Comparison of ENCODE assay signal across 26 cellular contexts in genomic region chr5:141994737-141995136, GRCh38. TPM values are rescaled to one million over a fixed set of nuclear protein-coding genes. Genes with fewer than 3 reads are reported as not detected.
"Had no signal": no experiment of that assay in that cellular context is flagged by ENCODE, and none has a peak within 500 bp of the region (broad histone marks: within the 10 kb centered on the region; RNA-seq: fewer than 3 reads in every experiment).

No MANE protein-coding gene starts in this region.

- DNase-seq: activated CD4-positive, alpha-beta memory T cell treated with anti-CD3 and anti-CD28 coated beads, Interleukin-2, amount 10 ng/mL, durations not matched to agents 7 days and 5 days; activated CD4-positive, alpha-beta T cell treated with anti-CD3 and anti-CD28 coated beads, Interleukin-2, amount 10 ng/mL, durations not matched to agents 24 days and 14 days; activated CD4-positive, CD25-positive, alpha-beta regulatory T cell; activated effector memory CD4-positive, alpha-beta T cell treated with anti-CD3 and anti-CD28 coated beads, Interleukin-2, amount 50 U/mL, for 16 hours; activated naive CD4-positive, alpha-beta T cell treated with anti-CD3 and anti-CD28 coated beads, Interleukin-2, amount 10 ng/mL, durations not matched to agents 7 days and 5 days; activated T-cell treated with anti-CD3 and anti-CD28 coated beads, Interleukin-2, amount 50 U/mL, for 72 hours; aorta; brain microvascular endothelial cell; caudate nucleus; esophagus squamous epithelium; gastrocnemius medialis; hypothalamus; left ventricle myocardium superior; mammary epithelial cell; naive thymus-derived CD8-positive, alpha-beta T cell; ovary; stimulated activated CD4-positive, alpha-beta T cell treated with anti-CD3 and anti-CD28 coated beads, Interleukin-1b, Interleukin-23, amount 100 ng/mL, for 48 hours; stimulated activated naive CD8-positive, alpha-beta T cell treated with anti-CD3 and anti-CD28 coated beads, Interleukin-15, amount 100 ng/mL, for 72 hours; T1000; transverse colon had no signal

- H3K4me3 ChIP-seq: esophagus squamous epithelium, gastrocnemius medialis, ovary, prostate gland, right atrium auricular region, suprapubic skin, transverse colon had no signal

- H3K27ac ChIP-seq: brain microvascular endothelial cell, esophagus squamous epithelium, gastrocnemius medialis, neutrophil, ovary, prostate gland, right atrium auricular region, suprapubic skin, transverse colon had no signal

- H3K9me3 ChIP-seq: esophagus squamous epithelium, gastrocnemius medialis, neutrophil, ovary, prostate gland, right atrium auricular region, suprapubic skin, transverse colon had no signal

- H3K9me3 Mint-ChIP-seq: activated CD4-positive, alpha-beta memory T cell treated with anti-CD3 and anti-CD28 coated beads, Interleukin-2, amount 10 ng/mL, durations not matched to agents 7 days and 5 days; activated CD4-positive, alpha-beta T cell treated with anti-CD3 and anti-CD28 coated beads, Interleukin-2, amount 10 ng/mL, durations not matched to agents 24 days and 14 days; activated naive CD4-positive, alpha-beta T cell treated with anti-CD3 and anti-CD28 coated beads, Interleukin-2, amount 10 ng/mL, durations not matched to agents 7 days and 5 days; activated T-cell treated with anti-CD3 and anti-CD28 coated beads, Interleukin-2, amount 50 U/mL, for 72 hours; mesothelial cell of epicardium; naive thymus-derived CD8-positive, alpha-beta T cell; stimulated activated effector memory CD8-positive, alpha-beta T cell treated with anti-CD3 and anti-CD28 coated beads, Interleukin-12 subunit alpha, Interleukin-12 subunit beta, amount 100 ng/mL, for 72 hours; stimulated activated naive CD8-positive, alpha-beta T cell treated with anti-CD3 and anti-CD28 coated beads, Interleukin-15, amount 100 ng/mL, for 72 hours had no signal

- H3K36me3 ChIP-seq: ovary had no signal

- H3K4me1 Mint-ChIP-seq: activated naive CD4-positive, alpha-beta T cell treated with anti-CD3 and anti-CD28 coated beads, Interleukin-2, amount 10 ng/mL, durations not matched to agents 7 days and 5 days; mesothelial cell of epicardium had no signal

- H3K27ac Mint-ChIP-seq: activated CD4-positive, alpha-beta memory T cell treated with anti-CD3 and anti-CD28 coated beads, Interleukin-2, amount 10 ng/mL, durations not matched to agents 7 days and 5 days; activated CD4-positive, alpha-beta T cell treated with anti-CD3 and anti-CD28 coated beads, Interleukin-2, amount 10 ng/mL, durations not matched to agents 24 days and 14 days; activated naive CD4-positive, alpha-beta T cell treated with anti-CD3 and anti-CD28 coated beads, Interleukin-2, amount 10 ng/mL, durations not matched to agents 7 days and 5 days; activated T-cell treated with anti-CD3 and anti-CD28 coated beads, Interleukin-2, amount 50 U/mL, for 72 hours; stimulated activated naive CD8-positive, alpha-beta T cell treated with anti-CD3 and anti-CD28 coated beads, Interleukin-15, amount 100 ng/mL, for 72 hours had no signal

- H3K4me3 Mint-ChIP-seq: activated CD4-positive, alpha-beta memory T cell treated with anti-CD3 and anti-CD28 coated beads, Interleukin-2, amount 10 ng/mL, durations not matched to agents 7 days and 5 days; activated CD4-positive, alpha-beta T cell treated with anti-CD3 and anti-CD28 coated beads, Interleukin-2, amount 10 ng/mL, durations not matched to agents 24 days and 14 days; activated naive CD4-positive, alpha-beta T cell treated with anti-CD3 and anti-CD28 coated beads, Interleukin-2, amount 10 ng/mL, durations not matched to agents 7 days and 5 days; activated T-cell treated with anti-CD3 and anti-CD28 coated beads, Interleukin-2, amount 50 U/mL, for 72 hours; mesothelial cell of epicardium; naive thymus-derived CD8-positive, alpha-beta T cell; stimulated activated effector memory CD8-positive, alpha-beta T cell treated with anti-CD3 and anti-CD28 coated beads, Interleukin-12 subunit alpha, Interleukin-12 subunit beta, amount 100 ng/mL, for 72 hours; stimulated activated naive CD8-positive, alpha-beta T cell treated with anti-CD3 and anti-CD28 coated beads, Interleukin-15, amount 100 ng/mL, for 72 hours had no signal

- H3K27me3 ChIP-seq: brain microvascular endothelial cell, esophagus squamous epithelium, gastrocnemius medialis, neutrophil, ovary, right atrium auricular region, suprapubic skin, transverse colon had no signal

- H3K4me1 ChIP-seq: prostate gland, right atrium auricular region, suprapubic skin, transverse colon had no signal

- H3K27me3 Mint-ChIP-seq: activated CD4-positive, alpha-beta memory T cell treated with anti-CD3 and anti-CD28 coated beads, Interleukin-2, amount 10 ng/mL, durations not matched to agents 7 days and 5 days; activated CD4-positive, alpha-beta T cell treated with anti-CD3 and anti-CD28 coated beads, Interleukin-2, amount 10 ng/mL, durations not matched to agents 24 days and 14 days; activated naive CD4-positive, alpha-beta T cell treated with anti-CD3 and anti-CD28 coated beads, Interleukin-2, amount 10 ng/mL, durations not matched to agents 7 days and 5 days; naive thymus-derived CD8-positive, alpha-beta T cell; stimulated activated naive CD8-positive, alpha-beta T cell treated with anti-CD3 and anti-CD28 coated beads, Interleukin-15, amount 100 ng/mL, for 72 hours had no signal

RNA-seq across cellular contexts. Expression of gene PCDH12, which starts 36.7 kb away (rescaled TPM):
- total RNA-seq: naive thymus-derived CD8-positive, alpha-beta T cell had no signal
